16 cellular contexts compared by ENCODE assay signal in the genomic region with DNA sequence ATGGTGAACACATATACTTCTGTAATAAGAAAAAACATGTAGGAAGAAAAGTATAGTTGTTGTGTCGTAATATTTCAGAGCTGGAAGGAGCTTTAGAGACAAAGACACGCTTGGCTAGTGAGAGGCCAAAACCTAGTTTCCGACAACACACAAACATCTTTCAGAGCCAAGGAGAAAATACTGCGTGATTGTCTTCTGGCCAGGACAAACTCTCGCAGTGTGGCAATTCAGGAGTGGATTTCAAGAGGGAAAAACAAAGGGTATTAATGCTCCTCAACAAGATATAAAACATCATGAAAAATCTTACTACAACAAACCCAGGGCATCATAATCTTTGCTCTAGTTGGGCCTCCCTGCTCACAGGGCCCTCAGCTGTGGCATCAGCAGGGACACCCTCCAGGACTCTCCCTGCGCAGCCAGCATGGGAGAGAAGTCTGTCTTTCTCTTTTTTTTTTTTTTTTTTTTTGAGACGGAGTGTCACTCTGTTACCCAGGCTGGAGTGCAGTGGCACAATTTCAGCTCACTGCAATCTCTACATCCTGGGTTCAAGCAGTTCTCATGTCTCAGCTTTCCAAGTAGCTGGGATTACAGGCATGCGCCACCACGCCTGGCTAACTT.
DNase-seq lines count a peak whose midpoint lies in the region; ATAC-seq and TF ChIP-seq lines count a peak whose summit lies in the region.
"Had no signal": no experiment of that assay in that cellular context is flagged by ENCODE, and none has a peak within 500 bp of the region (broad histone marks: within the 10 kb centered on the region; RNA-seq: fewer than 3 reads in every experiment).

No MANE protein-coding gene starts in this region.

- H3K4me3 ChIP-seq in left ventricle myocardium inferior (no peak overlapping the region), right atrium auricular region (no peak overlapping the region), neural progenitor cell (no peak overlapping the region), transverse colon (no peak overlapping the region)

- no peak overlapping the region for H3K9ac ChIP-seq in neural progenitor cell

- TF ChIP-seq CTCF in left ventricle myocardium inferior (IDR thresholded peaks at IDR 0.05; ENCODE audit: borderline replicate concordance) (no peak), right atrium auricular region (IDR thresholded peaks at IDR 0.05) (no peak), neural progenitor cell (IDR thresholded peaks at IDR 0.05) (no peak), HFFc6 (IDR thresholded peaks at IDR 0.05) (no peak), transverse colon (IDR thresholded peaks at IDR 0.05) (no peak)

- no peak for TF ChIP-seq EP300 in transverse colon (IDR thresholded peaks at IDR 0.05; ENCODE audit: low read depth)

- DNase-seq in left ventricle myocardium inferior (no peak), right atrium auricular region (ENCODE audit: low spot score) (no peak), globus pallidus (ENCODE audit: low spot score) (peak; percentile 55), neural progenitor cell (ENCODE audit: low spot score) (no peak), HFFc6 (no peak), COLO668 (lab: John Stamatoyannopoulos, UW; ENCODE audit: unreplicated experiment) (no peak), transverse colon (no peak)
- DNase-seq: DMS53, HCEC 1CT, NCI-H1436, NCI-H2081, NCI-H226, NCI-H526, RPMI8226 had no signal

- H3K27ac ChIP-seq in left ventricle myocardium inferior (replicated peaks) (peak overlapping the region; percentile 16), right atrium auricular region (no peak overlapping the region), neural progenitor cell (no peak overlapping the region), transverse colon (no peak overlapping the region)

- no peak for TF ChIP-seq POLR2A in transverse colon (IDR thresholded peaks at IDR 0.05)

- no peak overlapping the region for H2AFZ ChIP-seq in neural progenitor cell (replicated peaks)

- ATAC-seq in GM19328 (IDR thresholded peaks at IDR 0.05; ENCODE audit: unreplicated experiment), result no peak

- H3K27me3 ChIP-seq in left ventricle myocardium inferior (ENCODE audit: low read depth) (no peaks in the 10 kb centered on the region), right atrium auricular region (no peaks in the 10 kb centered on the region), neural progenitor cell (no peaks in the 10 kb centered on the region), transverse colon (no peaks in the 10 kb centered on the region)

- H3K36me3 Mint-ChIP-seq in neural progenitor cell (no peaks in the 10 kb centered on the region), HFFc6 (ENCODE audit: low read depth) (peaks cover 9% of the 10 kb centered on the region; the same call in 1 of the 2 replicates)
- H3K36me3 Mint-ChIP-seq: CD14-positive monocyte had no signal

- H4K20me1 ChIP-seq in neural progenitor cell (ENCODE audit: low read depth), result no peaks in the 10 kb centered on the region

- H3K27ac Mint-ChIP-seq in neural progenitor cell, result peak overlapping the region; percentile 46
- no peak overlapping the region for H3K27ac Mint-ChIP-seq in HFFc6
- H3K27ac Mint-ChIP-seq: CD14-positive monocyte had no signal

- no peak overlapping the region for H3K4me3 Mint-ChIP-seq in neural progenitor cell
- no peak overlapping the region for H3K4me3 Mint-ChIP-seq in HFFc6

- H3K9me3 Mint-ChIP-seq in neural progenitor cell, result peaks cover 3% of the 10 kb centered on the region
- peaks cover 11% of the 10 kb centered on the region for H3K9me3 Mint-ChIP-seq in HFFc6

- H3K4me1 Mint-ChIP-seq in neural progenitor cell (no peaks in the 10 kb centered on the region), HFFc6 (ENCODE audit: low read depth) (peaks cover 11% of the 10 kb centered on the region)
- H3K4me1 Mint-ChIP-seq: CD14-positive monocyte had no signal

- 76 to 92% methylated on average over 3 to 9 of the region's 9 CpGs for WGBS in transverse colon (ENCODE audit: low coverage in 1 of 2), 2 donors

- H3K27me3 Mint-ChIP-seq in neural progenitor cell (ENCODE audit: insufficient read depth, low read depth), result peaks cover 5% of the 10 kb centered on the region
- H3K27me3 Mint-ChIP-seq in HFFc6 (ENCODE audit: insufficient read depth), result peaks cover 5% of the 10 kb centered on the region

- intact Hi-C loops in left ventricle myocardium inferior (cut with micrococcal nuclease) (loop anchor here (10.0 kb wide), 1 partner anchor 134 kb away; no protein-coding TSS in a partner anchor), transverse colon (cut with DNase I; ENCODE audit: low total_unique reads) (no loop called here)

- no peaks in the 10 kb centered on the region for H3K79me2 ChIP-seq in neural progenitor cell (ENCODE audit: low read depth)

- no peaks in the 10 kb centered on the region for H3F3A ChIP-seq in neural progenitor cell (ENCODE audit: low read depth)

- H3K36me3 ChIP-seq in left ventricle myocardium inferior (no peaks in the 10 kb centered on the region), right atrium auricular region (no peaks in the 10 kb centered on the region), neural progenitor cell (no peaks in the 10 kb centered on the region), transverse colon (no peaks in the 10 kb centered on the region)

- in situ Hi-C loops in transverse colon (cut with MboI; ENCODE audit: low pct_ligation_motif_present in 1 of 4, low pct_unique_long_range_greater_than_20kb in 1 of 4, low sequenced_read_pairs in 3 of 4), result no loop called here

- no peak overlapping the region for H3K4me2 ChIP-seq in neural progenitor cell

- H3K9me3 ChIP-seq in left ventricle myocardium inferior (replicated peaks) (peaks cover 5% of the 10 kb centered on the region), right atrium auricular region (no peaks in the 10 kb centered on the region), neural progenitor cell (ENCODE audit: low read depth) (no peaks in the 10 kb centered on the region), transverse colon (no peaks in the 10 kb centered on the region)

- no peaks in the 10 kb centered on the region for H3K4me1 ChIP-seq in left ventricle myocardium inferior
- H3K4me1 ChIP-seq in right atrium auricular region, result no peaks in the 10 kb centered on the region
- H3K4me1 ChIP-seq in neural progenitor cell, result no peaks in the 10 kb centered on the region
- H3K4me1 ChIP-seq in transverse colon, result no peaks in the 10 kb centered on the region
